Comparison of ENCODE assay signal across 1 cellular context in the genomic region with DNA sequence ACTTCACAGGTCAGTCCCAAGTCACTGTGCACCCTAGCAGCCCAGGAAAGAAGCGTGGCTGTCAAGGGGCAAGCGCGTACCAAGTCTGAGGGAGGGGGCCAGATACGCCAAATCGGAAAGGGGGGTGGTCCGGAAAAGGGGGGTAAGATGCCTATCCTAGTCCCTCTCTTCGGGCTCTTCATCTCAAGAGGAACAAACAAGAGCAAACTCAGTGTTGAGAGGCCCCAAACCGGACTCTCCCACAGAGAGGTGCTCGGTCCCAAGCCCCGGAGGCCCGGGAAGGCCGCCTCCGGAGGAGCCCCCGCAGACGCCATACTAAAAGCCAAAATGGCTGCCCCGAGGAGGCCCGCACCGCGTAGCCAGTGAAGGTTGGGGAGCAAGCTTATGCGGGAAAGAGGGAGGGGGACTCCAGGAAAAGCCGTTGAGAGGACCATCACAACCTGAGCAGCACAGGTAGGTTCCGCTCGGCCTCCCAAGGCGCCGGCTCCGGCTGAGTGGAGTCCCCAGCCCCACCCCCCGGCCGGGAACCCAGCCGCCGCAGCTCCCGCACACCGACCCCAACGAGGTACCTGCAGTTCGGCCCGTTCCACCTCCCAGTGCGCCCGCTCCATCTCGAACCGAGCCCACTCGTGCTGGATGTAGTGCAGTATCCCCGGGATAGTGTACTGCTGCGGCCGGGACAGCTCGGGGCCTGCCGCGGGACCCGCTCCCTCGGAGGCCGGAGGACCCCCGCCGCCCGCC.
A peak's percentile ranks its signal among the peaks of the same experiment; 100 is the strongest.
TF ChIP-seq lines count a peak whose summit lies in the region.

A gene with protein sequence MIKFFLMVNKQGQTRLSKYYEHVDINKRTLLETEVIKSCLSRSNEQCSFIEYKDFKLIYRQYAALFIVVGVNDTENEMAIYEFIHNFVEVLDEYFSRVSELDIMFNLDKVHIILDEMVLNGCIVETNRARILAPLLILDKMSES (plus strand): TSS at position 315 of the 741 bp plus-strand sequence. CDS start 40,548 bp downstream, outside the sequence.

TF ChIP-seq in SK-N-SH, 30 proteins besides CTCF, POLR2A, EP300 and RAD21 (continued from another document):
- TF ChIP-seq, protein P1, sequence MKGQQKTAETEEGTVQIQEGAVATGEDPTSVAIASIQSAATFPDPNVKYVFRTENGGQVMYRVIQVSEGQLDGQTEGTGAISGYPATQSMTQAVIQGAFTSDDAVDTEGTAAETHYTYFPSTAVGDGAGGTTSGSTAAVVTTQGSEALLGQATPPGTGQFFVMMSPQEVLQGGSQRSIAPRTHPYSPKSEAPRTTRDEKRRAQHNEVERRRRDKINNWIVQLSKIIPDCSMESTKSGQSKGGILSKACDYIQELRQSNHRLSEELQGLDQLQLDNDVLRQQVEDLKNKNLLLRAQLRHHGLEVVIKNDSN (IDR thresholded peaks at IDR 0.05; ENCODE audit: borderline replicate concordance, low read depth) = no peak
- TF ChIP-seq, protein P2, sequence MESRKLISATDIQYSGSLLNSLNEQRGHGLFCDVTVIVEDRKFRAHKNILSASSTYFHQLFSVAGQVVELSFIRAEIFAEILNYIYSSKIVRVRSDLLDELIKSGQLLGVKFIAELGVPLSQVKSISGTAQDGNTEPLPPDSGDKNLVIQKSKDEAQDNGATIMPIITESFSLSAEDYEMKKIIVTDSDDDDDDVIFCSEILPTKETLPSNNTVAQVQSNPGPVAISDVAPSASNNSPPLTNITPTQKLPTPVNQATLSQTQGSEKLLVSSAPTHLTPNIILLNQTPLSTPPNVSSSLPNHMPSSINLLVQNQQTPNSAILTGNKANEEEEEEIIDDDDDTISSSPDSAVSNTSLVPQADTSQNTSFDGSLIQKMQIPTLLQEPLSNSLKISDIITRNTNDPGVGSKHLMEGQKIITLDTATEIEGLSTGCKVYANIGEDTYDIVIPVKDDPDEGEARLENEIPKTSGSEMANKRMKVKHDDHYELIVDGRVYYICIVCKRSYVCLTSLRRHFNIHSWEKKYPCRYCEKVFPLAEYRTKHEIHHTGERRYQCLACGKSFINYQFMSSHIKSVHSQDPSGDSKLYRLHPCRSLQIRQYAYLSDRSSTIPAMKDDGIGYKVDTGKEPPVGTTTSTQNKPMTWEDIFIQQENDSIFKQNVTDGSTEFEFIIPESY (IDR thresholded peaks at IDR 0.05; ENCODE audit: borderline replicate concordance, low read depth) = no peak
- TF ChIP-seq SMC3 (IDR thresholded peaks at IDR 0.05; ENCODE audit: low read depth, low read length) (no peak), MXI1 (IDR thresholded peaks at IDR 0.05; ENCODE audit: low read depth, low read length) (peak; percentile 94), RFX5 (IDR thresholded peaks at IDR 0.05; ENCODE audit: low read length) (no peak), NRF1 (IDR thresholded peaks at IDR 0.05; ENCODE audit: low read depth, low read length) (no peak), TAF1 (IDR thresholded peaks at IDR 0.05; ENCODE audit: borderline replicate concordance, low read depth, low read length) (peak; percentile 84)
